Comparison of ENCODE assay signal across 12 cellular contexts in genomic region chr15:82105458-82106205, GRCh38. TPM values are rescaled to one million over a fixed set of nuclear protein-coding genes. Genes with fewer than 3 reads are reported as not detected.
A peak's percentile ranks its signal among the peaks of the same experiment; 100 is the strongest.
DNase-seq lines count a peak whose midpoint lies in the region; ATAC-seq lines count a peak whose summit lies in the region.
"Had no signal": no experiment of that assay in that cellular context is flagged by ENCODE, and none has a peak within 500 bp of the region (broad histone marks: within the 10 kb centered on the region; RNA-seq: fewer than 3 reads in every experiment).

No MANE protein-coding gene starts in this region.

- WGBS in aorta, 2 donors = 34 to 46% methylated on average over 6 of the region's 6 CpGs

- no peaks in the 10 kb centered on the region for H3K27me3 ChIP-seq in skeletal muscle satellite cell (ENCODE audit: control insufficient read depth, insufficient read depth, low read length)
- H3K27me3 ChIP-seq in aorta (ENCODE audit: control insufficient read depth in 1 of 2, insufficient read depth in 2 of 2, low read length in 1 of 2) = no peaks in the 10 kb centered on the region
- H3K27me3 ChIP-seq: tibial artery had no signal

- H3K4me2 ChIP-seq in skeletal muscle satellite cell (ENCODE audit: low read length) = peak overlapping the region; percentile 34

- peak; percentile 11 for DNase-seq in SIG-M5 treated with dmso at 0.1 percent for 504 hours (lab: John Stamatoyannopoulos, UW; ENCODE audit: unreplicated experiment)
- DNase-seq in SIG-M5 (lab: John Stamatoyannopoulos, UW) = no peak
- DNase-seq in NCI-H526 (lab: John Stamatoyannopoulos, UW) = peak; percentile 62 to 80
- DNase-seq in fibroblast of peridontal ligament (ENCODE audit: extremely low read depth) = peak; percentile 43
- DNase-seq in aorta = no peak
- DNase-seq in NCI-H128 (lab: John Stamatoyannopoulos, UW; ENCODE audit: unreplicated experiment) = no peak
- DNase-seq: ACHN; activated CD8-positive, alpha-beta T cell treated with anti-CD3 and anti-CD28 coated beads for 36 hours; stimulated activated CD4-positive, alpha-beta T cell treated with anti-CD3 and anti-CD28 coated beads, Interleukin-1b, Interleukin-23, amount 100 ng/mL, for 48 hours; tibial artery had no signal

- intact Hi-C loops in aorta (cut with DNase I) = no loop called here

- H3K36me3 ChIP-seq in skeletal muscle satellite cell (ENCODE audit: insufficient read depth, low read length) (no peaks in the 10 kb centered on the region), aorta (ENCODE audit: control insufficient read depth in 1 of 2, insufficient read depth in 2 of 2, low read length in 1 of 2) (no peaks in the 10 kb centered on the region)
- H3K36me3 ChIP-seq: tibial artery had no signal

- no peak overlapping the region for H3K27ac ChIP-seq in aorta (ENCODE audit: low read depth in 1 of 2, low read length in 2 of 2)
- H3K27ac ChIP-seq: tibial artery had no signal

- H3K9me3 ChIP-seq in skeletal muscle satellite cell (replicated peaks; ENCODE audit: low read length) = no peaks in the 10 kb centered on the region
- H3K9me3 ChIP-seq in aorta (ENCODE audit: control insufficient read depth, low read length) = no peaks in the 10 kb centered on the region
- H3K9me3 ChIP-seq: tibial artery had no signal

- H3K4me1 ChIP-seq in skeletal muscle satellite cell (ENCODE audit: control insufficient read depth, insufficient read depth, low read length) (peaks cover 20% of the 10 kb centered on the region), aorta (ENCODE audit: control insufficient read depth in 1 of 2, insufficient read depth in 2 of 2, low read length in 2 of 2) (no peaks in the 10 kb centered on the region)
- H3K4me1 ChIP-seq: tibial artery had no signal

- ATAC-seq in aorta (ENCODE audit: low FRiP score) (no peak), HG03457 (IDR thresholded peaks at IDR 0.05; ENCODE audit: unreplicated experiment) (no peak)
- ATAC-seq: activated CD8-positive, alpha-beta T cell treated with anti-CD3 and anti-CD28 coated beads for 36 hours had no signal

- H3K9ac ChIP-seq in skeletal muscle satellite cell (ENCODE audit: low read depth, low read length) = peak overlapping the region; percentile 66

- H3K4me3 ChIP-seq in skeletal muscle satellite cell (ENCODE audit: low read length) (no peak overlapping the region), aorta (ENCODE audit: low read length in 2 of 2) (no peak overlapping the region)
- H3K4me3 ChIP-seq: tibial artery had no signal

RNA-seq across cellular contexts. Expression of gene MEX3B, which starts 59.8 kb away (rescaled TPM):
- 1.3 and 1.5 TPM in 2 replicates for total RNA-seq in skeletal muscle satellite cell (2012; rRNA removed)
- 1 to 10 TPM; 1.2 to 2.9 TPM for total RNA-seq in aorta
- 1 to 10 TPM; 1.3 to 1.7 TPM for polyA plus RNA-seq in aorta

Comparison
In these comparisons a context has a peak if more than half of its experiments do, and no peak if none do; other contexts are left out.
1. DNase-seq: peak in SIG-M5 treated with dmso at 0.1 percent for 504 hours (single experiment), NCI-H526 (2 of 2) and fibroblast of peridontal ligament (single experiment); none in SIG-M5 (single experiment), aorta (0 of 2) and NCI-H128 (single experiment).